24 cellular contexts compared by ENCODE assay signal in genomic region chr9:117679425-117679824, GRCh38. TPM values are rescaled to one million over a fixed set of nuclear protein-coding genes. Genes with fewer than 3 reads are reported as not detected.
DNase-seq lines count a peak whose midpoint lies in the region; ATAC-seq and TF ChIP-seq lines count a peak whose summit lies in the region.
"Had no signal": no experiment of that assay in that cellular context is flagged by ENCODE, and none has a peak within 500 bp of the region (broad histone marks: within the 10 kb centered on the region; RNA-seq: fewer than 3 reads in every experiment).

No MANE protein-coding gene starts in this region.

- H3K9me3 Mint-ChIP-seq in central memory CD8-positive, alpha-beta T cell: peaks cover 6% of the 10 kb centered on the region
- H3K9me3 Mint-ChIP-seq: activated CD8-positive, alpha-beta T cell treated with anti-CD3 and anti-CD28 coated beads for 36 hours had no signal

- no peaks in the 10 kb centered on the region for H4K20me1 ChIP-seq in MM.1S (ENCODE audit: insufficient read depth, low read length)

- peaks cover 7% of the 10 kb centered on the region for H3K4me1 Mint-ChIP-seq in central memory CD8-positive, alpha-beta T cell

- peak overlapping the region; percentile 40 for H3K4me3 Mint-ChIP-seq in central memory CD8-positive, alpha-beta T cell
- H3K4me3 Mint-ChIP-seq: activated CD8-positive, alpha-beta T cell treated with anti-CD3 and anti-CD28 coated beads for 36 hours; stimulated activated naive B cell treated with anti-CD40 and anti-IgM and Interleukin-4, amounts not matched to agents 10 μg/mL and 1 μg/mL and 100 μg/mL, for 72 hours had no signal

- peak overlapping the region; percentile 12 for H3K27ac Mint-ChIP-seq in central memory CD8-positive, alpha-beta T cell (ENCODE audit: low read depth)
- H3K27ac Mint-ChIP-seq: activated CD8-positive, alpha-beta T cell treated with anti-CD3 and anti-CD28 coated beads for 36 hours; stimulated activated naive B cell treated with anti-CD40 and anti-IgM and Interleukin-4, amounts not matched to agents 10 μg/mL and 1 μg/mL and 100 μg/mL, for 72 hours had no signal

- H3K9ac ChIP-seq in MM.1S (ENCODE audit: low read length): no peak overlapping the region

- H2AFZ ChIP-seq in ACC112 (ENCODE audit: low read length, unreplicated experiment) (peak overlapping the region; percentile 96), MM.1S (ENCODE audit: low read length) (no peak overlapping the region)

- TF ChIP-seq CTCF in HL-60 (IDR thresholded peaks at IDR 0.05; ENCODE audit: insufficient read depth, low read length) (no peak), neutrophil (IDR thresholded peaks at IDR 0.05) (no peak), GM13976 (IDR thresholded peaks at IDR 0.05; ENCODE audit: borderline replicate concordance, control extremely low read depth, extremely low read depth, insufficient read depth, missing control alignments) (no peak), MM.1S (IDR thresholded peaks at IDR 0.05; ENCODE audit: low read length) (no peak), transverse colon (IDR thresholded peaks at IDR 0.05) (no peak)

- peaks cover 45% of the 10 kb centered on the region for H3K4me1 ChIP-seq in ACC112 (ENCODE audit: control insufficient read depth, insufficient read depth, low read length, unreplicated experiment)
- peaks cover 10 to 42% of the 10 kb centered on the region in 2 experiments for H3K4me1 ChIP-seq in neutrophil (ENCODE audit: control insufficient read depth in 1 of 2, insufficient read depth in 1 of 2, low read depth in 1 of 2, low read length in 1 of 2)
- H3K4me1 ChIP-seq in MM.1S (ENCODE audit: low read length): no peaks in the 10 kb centered on the region
- H3K4me1 ChIP-seq in transverse colon: peaks cover 0 to 42% (median 7%) of the 10 kb centered on the region in 4 donors
- H3K4me1 ChIP-seq: esophagus squamous epithelium, uterus had no signal

- no peak for ATAC-seq in central memory CD8-positive, alpha-beta T cell (replicated peaks; ENCODE audit: extremely low read depth, poor library complexity, severe bottlenecking)
- no peak for ATAC-seq in GM21529 (IDR thresholded peaks at IDR 0.05; ENCODE audit: unreplicated experiment)
- ATAC-seq: activated CD8-positive, alpha-beta T cell treated with anti-CD3 and anti-CD28 coated beads for 36 hours; PC-3 had no signal

- H3K27ac ChIP-seq in ACC112 (ENCODE audit: low read depth, low read length) (peak overlapping the region; percentile 36), HL-60 (replicated peaks) (0 out of 2 replicates have a peak overlapping the region, but pooled peaks have one; percentile 36), neutrophil (peak overlapping the region; percentile 72), MM.1S (ENCODE audit: low read length) (no peak overlapping the region), transverse colon (peak overlapping the region in 2 of 4 donors; percentile 15 to 45)
- H3K27ac ChIP-seq: C4-2B had no signal

- no peaks in the 10 kb centered on the region for H3K36me3 ChIP-seq in ACC112 (ENCODE audit: insufficient read depth, low read length)
- H3K36me3 ChIP-seq in neutrophil: no peaks in the 10 kb centered on the region
- H3K36me3 ChIP-seq in MM.1S (replicated peaks; ENCODE audit: insufficient read depth, low read length): no peaks in the 10 kb centered on the region
- no peaks in the 10 kb centered on the region for H3K36me3 ChIP-seq in transverse colon
- H3K36me3 ChIP-seq: esophagus squamous epithelium, uterus had no signal

- H3K36me3 Mint-ChIP-seq in central memory CD8-positive, alpha-beta T cell (ENCODE audit: insufficient read depth): no peaks in the 10 kb centered on the region

- H3K79me2 ChIP-seq in ACC112 (ENCODE audit: control insufficient read depth, insufficient read depth, low read length, unreplicated experiment): no peaks in the 10 kb centered on the region
- H3K79me2 ChIP-seq in MM.1S (ENCODE audit: low read length): no peaks in the 10 kb centered on the region

- no peaks in the 10 kb centered on the region for H3K27me3 ChIP-seq in ACC112 (ENCODE audit: insufficient read depth, low read length)
- no peaks in the 10 kb centered on the region for H3K27me3 ChIP-seq in HL-60 (ENCODE audit: insufficient read depth, poor library complexity, severe bottlenecking)
- H3K27me3 ChIP-seq in neutrophil: no peaks in the 10 kb centered on the region
- H3K27me3 ChIP-seq in MM.1S (replicated peaks; ENCODE audit: insufficient read depth, low read length): no peaks in the 10 kb centered on the region
- H3K27me3 ChIP-seq in transverse colon: no peaks in the 10 kb centered on the region
- H3K27me3 ChIP-seq: esophagus squamous epithelium, uterus had no signal

- H3K4me2 ChIP-seq in MM.1S (ENCODE audit: low read depth, low read length): no peak overlapping the region

- 73 to 79% methylated on average over 2 of the region's 2 CpGs for WGBS in transverse colon (ENCODE audit: low coverage in 1 of 2), 2 donors

- H3F3A ChIP-seq in MM.1S (ENCODE audit: insufficient read depth, low read length): no peaks in the 10 kb centered on the region

- no peak for TF ChIP-seq POLR2A in transverse colon (IDR thresholded peaks at IDR 0.05)

- H3K4me3 ChIP-seq in ACC112 (ENCODE audit: low read depth, low read length) (peak overlapping the region; percentile 71), HL-60 (replicated peaks; ENCODE audit: insufficient read depth, low read length) (no peak overlapping the region), neutrophil (ENCODE audit: low read depth in 1 of 2, low read length in 1 of 2) (no peak overlapping the region), MM.1S (ENCODE audit: low read length) (no peak overlapping the region), transverse colon (no peak overlapping the region)
- H3K4me3 ChIP-seq: uterus had no signal

- no peaks in the 10 kb centered on the region for H3K27me3 Mint-ChIP-seq in central memory CD8-positive, alpha-beta T cell
- H3K27me3 Mint-ChIP-seq: activated CD8-positive, alpha-beta T cell treated with anti-CD3 and anti-CD28 coated beads for 36 hours had no signal

- no peaks in the 10 kb centered on the region for H3K9me3 ChIP-seq in neutrophil
- H3K9me3 ChIP-seq in MM.1S (replicated peaks; ENCODE audit: insufficient read depth, low read length): no peaks in the 10 kb centered on the region
- H3K9me3 ChIP-seq in transverse colon: no peaks in the 10 kb centered on the region
- H3K9me3 ChIP-seq: esophagus squamous epithelium, uterus had no signal

- intact Hi-C loops in transverse colon (cut with DNase I; ENCODE audit: low total_unique reads): no loop called here

- no peak for DNase-seq in HL-60 (ENCODE audit: low read depth in 1 of 2, low spot score in 1 of 2)
- no peak for DNase-seq in central memory CD8-positive, alpha-beta T cell (ENCODE audit: low spot score in 2 of 2)
- no peak for DNase-seq in GM13976 (ENCODE audit: low spot score)
- no peak for DNase-seq in MM.1S
- no peak for DNase-seq in transverse colon
- DNase-seq: activated CD8-positive, alpha-beta T cell treated with anti-CD3 and anti-CD28 coated beads for 36 hours; activated effector memory CD4-positive, alpha-beta T cell treated with Interleukin-2 at 50 U/mL for 16 hours; Calu3; esophagus squamous epithelium; glutamatergic neuron; IMR-90; mesendoderm; NCI-H446; nucleus accumbens; PC-3; SHP77 treated with DMSO at 0.1 percent for 48 hours; stimulated activated CD4-positive, alpha-beta T cell treated with anti-CD3 and anti-CD28 coated beads, Interleukin-4, amount 100 ng/mL, for 24 hours; stimulated activated naive B cell treated with anti-CD40 and anti-IgM and Interleukin-4, amounts not matched to agents 10 μg/mL and 1 μg/mL and 100 μg/mL, for 72 hours; T-helper 1 cell; uterus had no signal

- TF ChIP-seq EP300 in transverse colon (IDR thresholded peaks at IDR 0.05; ENCODE audit: low read depth): no peak

- no peaks in the 10 kb centered on the region for H3K9me2 ChIP-seq in MM.1S (replicated peaks; ENCODE audit: insufficient read depth, low read length)

- in situ Hi-C loops in GM13976 (cut with MboI; ENCODE audit: low sequenced_read_pairs, unreplicated experiment) (no loop called here), transverse colon (cut with MboI; ENCODE audit: low pct_ligation_motif_present in 1 of 4, low pct_unique_long_range_greater_than_20kb in 1 of 4, low sequenced_read_pairs in 3 of 4) (no loop called here)

RNA-seq across cellular contexts. Expression of gene TLR4, which starts 24.8 kb away (rescaled TPM):
- total RNA-seq in transverse colon: 10 to 100 TPM in 1 of 4 donors, 1 to 10 TPM in 3; 2.2 to 12.4 (median 6.5) TPM
- total RNA-seq: activated CD8-positive, alpha-beta T cell treated with anti-CD3 and anti-CD28 coated beads for 36 hours; PC-3 had no signal
